9 cellular contexts compared by ENCODE assay signal in genomic region chr5:95883185-95884020, GRCh38.
DNase-seq lines count a peak whose midpoint lies in the region; ATAC-seq and TF ChIP-seq lines count a peak whose summit lies in the region.
"Had no signal": no experiment of that assay in that cellular context is flagged by ENCODE, and none has a peak within 500 bp of the region (broad histone marks: within the 10 kb centered on the region; RNA-seq: fewer than 3 reads in every experiment).

No MANE protein-coding gene starts in this region.

- H3K27me3 Mint-ChIP-seq in activated CD4-positive, alpha-beta T cell treated with anti-CD3 and anti-CD28 coated beads, Interleukin-2, amount 10 ng/mL, durations not matched to agents 24 days and 14 days = no peaks in the 10 kb centered on the region
- no peaks in the 10 kb centered on the region for H3K27me3 Mint-ChIP-seq in activated T-helper 2 cell treated with anti-CD3 and anti-CD28 coated beads, Interferon-gamma antibody, Interleukin-2, Interleukin-4, amounts not matched to agents 10 μg/mL and 5 μg/mL and 100 μg/mL, durations not matched to agents 14 hours and 24 hours and 36 hours (ENCODE audit: low read depth)
- no peaks in the 10 kb centered on the region for H3K27me3 Mint-ChIP-seq in type B pancreatic cell

- intact Hi-C loops in activated CD4-positive, alpha-beta T cell treated with anti-CD3 and anti-CD28 coated beads, Interleukin-2, amount 10 ng/mL, durations not matched to agents 24 days and 14 days (cut with micrococcal nuclease) = no loop called here
- intact Hi-C loops in activated T-helper 2 cell treated with anti-CD3 and anti-CD28 coated beads, Interferon-gamma antibody, Interleukin-2, Interleukin-4, amounts not matched to agents 10 μg/mL and 5 μg/mL and 100 μg/mL, durations not matched to agents 14 hours and 24 hours and 36 hours (cut with micrococcal nuclease) = no loop called here

- H3K4me1 Mint-ChIP-seq in activated CD4-positive, alpha-beta T cell treated with anti-CD3 and anti-CD28 coated beads, Interleukin-2, amount 10 ng/mL, durations not matched to agents 24 days and 14 days = peaks cover 9% of the 10 kb centered on the region
- peaks cover 14% of the 10 kb centered on the region for H3K4me1 Mint-ChIP-seq in activated T-helper 2 cell treated with anti-CD3 and anti-CD28 coated beads, Interferon-gamma antibody, Interleukin-2, Interleukin-4, amounts not matched to agents 10 μg/mL and 5 μg/mL and 100 μg/mL, durations not matched to agents 14 hours and 24 hours and 36 hours (ENCODE audit: low read depth)
- H3K4me1 Mint-ChIP-seq in type B pancreatic cell (ENCODE audit: unreplicated experiment) = peaks cover 8% of the 10 kb centered on the region

- peaks cover 29% of the 10 kb centered on the region for H3K36me3 Mint-ChIP-seq in activated CD4-positive, alpha-beta T cell treated with anti-CD3 and anti-CD28 coated beads, Interleukin-2, amount 10 ng/mL, durations not matched to agents 24 days and 14 days (ENCODE audit: low read depth)
- peaks cover 44% of the 10 kb centered on the region for H3K36me3 Mint-ChIP-seq in activated T-helper 2 cell treated with anti-CD3 and anti-CD28 coated beads, Interferon-gamma antibody, Interleukin-2, Interleukin-4, amounts not matched to agents 10 μg/mL and 5 μg/mL and 100 μg/mL, durations not matched to agents 14 hours and 24 hours and 36 hours (ENCODE audit: low read depth)
- H3K36me3 Mint-ChIP-seq in type B pancreatic cell = peaks cover 11% of the 10 kb centered on the region

- no peak overlapping the region for H3K4me3 Mint-ChIP-seq in activated CD4-positive, alpha-beta T cell treated with anti-CD3 and anti-CD28 coated beads, Interleukin-2, amount 10 ng/mL, durations not matched to agents 24 days and 14 days
- no peak overlapping the region for H3K4me3 Mint-ChIP-seq in activated T-helper 2 cell treated with anti-CD3 and anti-CD28 coated beads, Interferon-gamma antibody, Interleukin-2, Interleukin-4, amounts not matched to agents 10 μg/mL and 5 μg/mL and 100 μg/mL, durations not matched to agents 14 hours and 24 hours and 36 hours (ENCODE audit: low read depth)
- H3K4me3 Mint-ChIP-seq in type B pancreatic cell = peak overlapping the region; percentile 12
- H3K4me3 Mint-ChIP-seq: T-helper 2 cell treated with Interferon-gamma antibody and Interleukin-4, amounts not matched to agents 5 μg/mL and 100 μg/mL, for 36 hours had no signal

- DNase-seq in activated CD4-positive, alpha-beta T cell treated with anti-CD3 and anti-CD28 coated beads, Interleukin-2, amount 10 ng/mL, durations not matched to agents 24 days and 14 days = peak; percentile 32
- DNase-seq in activated CD4-positive, alpha-beta T cell treated with anti-CD3 and anti-CD28 coated beads for 4 hours = no peak
- DNase-seq in activated T-helper 2 cell treated with anti-CD3 and anti-CD28 coated beads, Interferon-gamma antibody, Interleukin-2, Interleukin-4, amounts not matched to agents 10 μg/mL and 5 μg/mL and 100 μg/mL, durations not matched to agents 14 hours and 24 hours and 36 hours (ENCODE audit: low spot score) = no peak
- no peak for DNase-seq in type B pancreatic cell (ENCODE audit: extremely low spot score, unreplicated experiment)
- no peak for DNase-seq in omental fat pad (ENCODE audit: low spot score)
- no peak for DNase-seq in MV-4-11 (lab: John Stamatoyannopoulos, UW)
- no peak for DNase-seq in stimulated activated CD4-positive, alpha-beta T cell treated with anti-CD3 and anti-CD28 coated beads, Interleukin-4, amount 100 ng/mL, for 24 hours

- TF ChIP-seq CTCF in type B pancreatic cell (conservative IDR thresholded peaks at IDR 0.05) = no peak
- TF ChIP-seq CTCF in omental fat pad (IDR thresholded peaks at IDR 0.05) = no peak

- peak; percentile 63 for ATAC-seq in HG02885 (IDR thresholded peaks at IDR 0.05; ENCODE audit: poor library complexity, unreplicated experiment)
- ATAC-seq in omental fat pad (ENCODE audit: low FRiP score) = no peak

- H3K9me3 Mint-ChIP-seq in activated CD4-positive, alpha-beta T cell treated with anti-CD3 and anti-CD28 coated beads, Interleukin-2, amount 10 ng/mL, durations not matched to agents 24 days and 14 days = peaks cover 3% of the 10 kb centered on the region
- no peaks in the 10 kb centered on the region for H3K9me3 Mint-ChIP-seq in activated T-helper 2 cell treated with anti-CD3 and anti-CD28 coated beads, Interferon-gamma antibody, Interleukin-2, Interleukin-4, amounts not matched to agents 10 μg/mL and 5 μg/mL and 100 μg/mL, durations not matched to agents 14 hours and 24 hours and 36 hours
- no peaks in the 10 kb centered on the region for H3K9me3 Mint-ChIP-seq in type B pancreatic cell
- H3K9me3 Mint-ChIP-seq: T-helper 2 cell treated with Interferon-gamma antibody and Interleukin-4, amounts not matched to agents 5 μg/mL and 100 μg/mL, for 36 hours had no signal

- H3K27ac Mint-ChIP-seq in activated CD4-positive, alpha-beta T cell treated with anti-CD3 and anti-CD28 coated beads, Interleukin-2, amount 10 ng/mL, durations not matched to agents 24 days and 14 days = no peak overlapping the region
- peak overlapping the region; percentile 3 for H3K27ac Mint-ChIP-seq in activated T-helper 2 cell treated with anti-CD3 and anti-CD28 coated beads, Interferon-gamma antibody, Interleukin-2, Interleukin-4, amounts not matched to agents 10 μg/mL and 5 μg/mL and 100 μg/mL, durations not matched to agents 14 hours and 24 hours and 36 hours
- H3K27ac Mint-ChIP-seq in type B pancreatic cell = peak overlapping the region; percentile 90
- H3K27ac Mint-ChIP-seq: T-helper 2 cell treated with Interferon-gamma antibody and Interleukin-4, amounts not matched to agents 5 μg/mL and 100 μg/mL, for 36 hours had no signal
